Comparison of ENCODE assay signal across 8 cellular contexts in genomic region chr20:18587665-18588553, GRCh38. TPM values are rescaled to one million over a fixed set of nuclear protein-coding genes. Genes with fewer than 3 reads are reported as not detected.
DNase-seq lines count a peak whose midpoint lies in the region; ATAC-seq and TF ChIP-seq lines count a peak whose summit lies in the region.

Gene DTD1 (plus strand): TSS chr20:18588054. CDS start chr20:18588073, 19 bp downstream.

- no peaks in the 10 kb centered on the region for H3F3A ChIP-seq in GM23248 (ENCODE audit: insufficient read depth)

- H3K36me3 ChIP-seq in GM23248 (ENCODE audit: low read depth) = no peaks in the 10 kb centered on the region

- H3K4me3 Mint-ChIP-seq in activated T-helper 17 cell treated with anti-CD3 and anti-CD28 coated beads, Interleukin-2, amount 50 U/mL, for 72 hours = peak within 1 kb of the TSS; percentile 82
- H3K4me3 Mint-ChIP-seq in natural killer cell treated with Interleukin-12 subunit alpha and Interleukin-12 subunit beta and Interleukin-15 and Interleukin-18, amount 100 ng/mL, for 72 hours = peak within 1 kb of the TSS; percentile 81

- H4K20me1 ChIP-seq in GM23248 (ENCODE audit: insufficient read depth) = no peaks in the 10 kb centered on the region

- TF ChIP-seq CTCF in fibroblast of mammary gland (conservative IDR thresholded peaks at IDR 0.05; ENCODE audit: control insufficient read depth, insufficient read depth, low read depth, low read length) = peak; percentile 34

- H3K79me2 ChIP-seq in GM23248 (ENCODE audit: insufficient read depth) = peaks cover 42% of the 10 kb centered on the region

- H3K27ac Mint-ChIP-seq in activated T-helper 17 cell treated with anti-CD3 and anti-CD28 coated beads, Interleukin-2, amount 50 U/mL, for 72 hours = peak within 1 kb of the TSS; percentile 91
- H3K27ac Mint-ChIP-seq in natural killer cell treated with Interleukin-12 subunit alpha and Interleukin-12 subunit beta and Interleukin-15 and Interleukin-18, amount 100 ng/mL, for 72 hours = peak within 1 kb of the TSS; percentile 50 to 92

- H3K9me2 ChIP-seq in GM23248 (ENCODE audit: insufficient read depth) = no peaks in the 10 kb centered on the region

- DNase-seq in ELF-1 (ENCODE audit: low read depth, low spot score) = peak; percentile 94
- DNase-seq in GM23248 = peak; percentile 93
- peak; percentile 75 to 82 for DNase-seq in Kasumi-1 (lab: John Stamatoyannopoulos, UW)
- DNase-seq in RPMI7951 (ENCODE audit: low read depth) = peak; percentile 86
- peak; percentile 86 for DNase-seq in fibroblast of mammary gland (ENCODE audit: low read depth)
- peak; percentile 96 for DNase-seq in natural killer cell treated with Interleukin-12 subunit alpha and Interleukin-12 subunit beta and Interleukin-15 and Interleukin-18, amount 100 ng/mL, for 72 hours (ENCODE audit: low spot score)
- DNase-seq in stimulated activated naive CD4-positive, alpha-beta T cell treated with Interleukin-2 at 50 U/mL for 16 hours (lab: John Stamatoyannopoulos, UW) = peak; percentile 86

- H3K9me3 ChIP-seq in GM23248 (ENCODE audit: low read depth) = no peaks in the 10 kb centered on the region

- H3K4me1 Mint-ChIP-seq in activated T-helper 17 cell treated with anti-CD3 and anti-CD28 coated beads, Interleukin-2, amount 50 U/mL, for 72 hours = peaks cover 16% of the 10 kb centered on the region
- H3K4me1 Mint-ChIP-seq in natural killer cell treated with Interleukin-12 subunit alpha and Interleukin-12 subunit beta and Interleukin-15 and Interleukin-18, amount 100 ng/mL, for 72 hours (ENCODE audit: low read depth in 2 of 2) = peaks cover 18 to 23% of the 10 kb centered on the region in 2 donors

- H3K4me1 ChIP-seq in GM23248 (ENCODE audit: insufficient read depth) = no peaks in the 10 kb centered on the region

- H3K9ac ChIP-seq in GM23248 = peak within 1 kb of the TSS; percentile 90

- H3K27me3 ChIP-seq in GM23248 (replicated peaks; ENCODE audit: insufficient read depth) = no peaks in the 10 kb centered on the region

- peak within 1 kb of the TSS; percentile 78 for H2AFZ ChIP-seq in GM23248

- H3K36me3 Mint-ChIP-seq in activated T-helper 17 cell treated with anti-CD3 and anti-CD28 coated beads, Interleukin-2, amount 50 U/mL, for 72 hours (ENCODE audit: low read depth) = peaks cover under 1% of the 10 kb centered on the region
- no peaks in the 10 kb centered on the region for H3K36me3 Mint-ChIP-seq in natural killer cell treated with Interleukin-12 subunit alpha and Interleukin-12 subunit beta and Interleukin-15 and Interleukin-18, amount 100 ng/mL, for 72 hours

- peak; percentile 92 for ATAC-seq in activated T-helper 17 cell treated with anti-CD3 and anti-CD28 coated beads, Interleukin-2, amount 50 U/mL, for 72 hours (replicated peaks)
- ATAC-seq in natural killer cell treated with Interleukin-12 subunit alpha and Interleukin-12 subunit beta and Interleukin-15 and Interleukin-18, amount 100 ng/mL, for 72 hours = peak; percentile 96

- H3K9me3 Mint-ChIP-seq in activated T-helper 17 cell treated with anti-CD3 and anti-CD28 coated beads, Interleukin-2, amount 50 U/mL, for 72 hours = no peaks in the 10 kb centered on the region
- H3K9me3 Mint-ChIP-seq in natural killer cell treated with Interleukin-12 subunit alpha and Interleukin-12 subunit beta and Interleukin-15 and Interleukin-18, amount 100 ng/mL, for 72 hours = no peaks in the 10 kb centered on the region

- peaks cover 8% of the 10 kb centered on the region for H3K27me3 Mint-ChIP-seq in activated T-helper 17 cell treated with anti-CD3 and anti-CD28 coated beads, Interleukin-2, amount 50 U/mL, for 72 hours
- H3K27me3 Mint-ChIP-seq in natural killer cell treated with Interleukin-12 subunit alpha and Interleukin-12 subunit beta and Interleukin-15 and Interleukin-18, amount 100 ng/mL, for 72 hours = peaks cover 5 to 9% of the 10 kb centered on the region in 2 donors

- H3K27ac ChIP-seq in GM23248 = peak within 1 kb of the TSS; percentile 66

- H3K4me2 ChIP-seq in GM23248 (ENCODE audit: unreplicated experiment) = peak within 1 kb of the TSS; percentile 91

- in situ Hi-C loops in GM23248 (cut with MboI) = no loop called here

- H3K4me3 ChIP-seq in GM23248 (peak within 1 kb of the TSS; percentile 84), fibroblast of mammary gland (ENCODE audit: control insufficient read depth, low read depth, low read length) (peak within 1 kb of the TSS; percentile 88)

- 1 to 3% methylated on average over 39 to 49 of the region's 88 CpGs for WGBS in GM23248 (ENCODE audit: low coverage in 1 of 2, low lambda C conversion rate in 2 of 2, missing lambda C conversion rate in 2 of 2), 2 experiments

RNA-seq across cellular contexts. Expression of gene DTD1, which starts in this region (rescaled TPM):
- 64.6 and 73.3 TPM in 2 replicates for total RNA-seq in GM23248 (2014; rRNA removed; shearing (Covaris generic))
- 77.7 and 79.8 TPM in 2 replicates for polyA plus RNA-seq in GM23248 (2016; fragmentation: Nextera tagmentation; extraction: Ambion mirVana)
- total RNA-seq in RPMI7951 (2014; rRNA removed; shearing (Covaris generic)) = 109 and 127 TPM in 2 replicates
- total RNA-seq in activated T-helper 17 cell treated with anti-CD3 and anti-CD28 coated beads, Interleukin-2, amount 50 U/mL, for 72 hours = 10 to 100 TPM; 34.9 to 45.8 TPM
- total RNA-seq in natural killer cell treated with Interleukin-12 subunit alpha and Interleukin-12 subunit beta and Interleukin-15 and Interleukin-18, amount 100 ng/mL, for 72 hours = 10 to 100 TPM; 46.1 to 49.8 TPM

Comparison
In these comparisons a context has a peak if more than half of its experiments do, and no peak if none do; other contexts are left out.
1. Peak in every context shown above with its lines: DNase-seq, ATAC-seq, H3K4me3 ChIP-seq and H3K27ac ChIP-seq.